Comparison of ENCODE assay signal across 1 cellular context in the genomic region with DNA sequence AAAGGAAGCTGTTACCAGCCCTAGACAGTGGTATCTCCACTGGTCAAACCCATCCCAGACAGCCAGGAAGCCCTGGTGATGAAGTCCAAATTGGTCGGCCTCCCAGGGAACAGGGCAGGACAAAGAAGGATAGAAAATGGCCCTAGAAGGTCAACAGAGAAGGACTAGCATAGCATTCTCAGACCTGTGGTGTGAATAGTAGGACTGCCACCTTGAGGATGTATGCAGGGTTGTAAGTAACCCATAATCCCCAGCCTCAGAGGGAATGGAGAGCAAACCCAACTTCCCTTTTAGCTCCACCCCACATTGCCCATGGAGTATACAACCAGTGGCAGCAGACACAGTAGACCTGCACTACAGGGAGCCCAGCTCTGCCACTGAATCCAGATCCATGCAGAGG.
TF ChIP-seq lines count a peak whose summit lies in the region.

No MANE protein-coding gene starts in this region.

TF ChIP-seq in GM12878, 131 proteins besides CTCF, POLR2A, EP300 and RAD21:
- TF ChIP-seq ZBED1 (IDR thresholded peaks at IDR 0.05; ENCODE audit: borderline replicate concordance) (no peak), CBFB (IDR thresholded peaks at IDR 0.05; ENCODE audit: low read depth) (no peak), PAX8 (IDR thresholded peaks at IDR 0.05) (no peak), KAT2A (conservative IDR thresholded peaks at IDR 0.05; ENCODE audit: control insufficient read depth, low read depth, low read length) (no peak), HCFC1 (IDR thresholded peaks at IDR 0.05; ENCODE audit: low read length) (no peak), RELA (IDR thresholded peaks at IDR 0.05; ENCODE audit: borderline replicate concordance, partially characterized antibody) (no peak), PBX3 (IDR thresholded peaks at IDR 0.05; ENCODE audit: insufficient replicate concordance, low read depth, low read length) (no peak), RBBP5 (conservative IDR thresholded peaks at IDR 0.05) (no peak), IRF4 (IDR thresholded peaks at IDR 0.05; ENCODE audit: low read depth, low read length) (no peak), ZNF24 (IDR thresholded peaks at IDR 0.05) (no peak), MYB (IDR thresholded peaks at IDR 0.05; ENCODE audit: borderline replicate concordance, low read depth, low read length) (no peak), JUND (IDR thresholded peaks at IDR 0.05; ENCODE audit: low read depth, low read length) (no peak)
